In the genomic region with DNA sequence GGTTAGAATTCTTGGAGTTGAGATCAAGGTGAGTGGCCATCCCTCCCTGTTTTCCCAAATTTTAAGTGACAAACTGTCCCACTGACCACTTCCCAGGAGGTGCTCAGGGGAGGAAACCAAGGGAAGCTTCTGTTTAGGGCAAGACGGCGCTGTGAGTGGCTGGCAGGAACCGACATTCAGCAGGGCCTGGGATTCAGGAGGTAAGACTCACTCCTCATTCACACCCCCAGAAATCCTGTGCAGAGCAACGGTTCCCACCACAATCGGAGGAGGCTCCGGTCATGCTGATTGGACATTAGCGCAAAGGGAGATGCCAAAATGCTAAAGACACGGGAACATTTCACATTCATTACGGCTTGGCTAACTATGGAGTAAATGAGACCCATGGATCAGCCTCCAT, we compare ENCODE assay signal across 23 cellular contexts.
"Had no signal": no experiment of that assay in that cellular context is flagged by ENCODE, and none has a peak within 500 bp of the region (broad histone marks: within the 10 kb centered on the region; RNA-seq: fewer than 3 reads in every experiment).

No MANE protein-coding gene starts in this region.

- H3K4me3 ChIP-seq: K562 had no signal

- H3K9me3 Mint-ChIP-seq: IgD-negative memory B cell had no signal

- H3K36me3 Mint-ChIP-seq: IgD-negative memory B cell had no signal

- H3K9me2 ChIP-seq: SK-N-SH had no signal

- H3K27ac ChIP-seq: HL-60, KMS-11, RWPE1 had no signal

- H3K9me3 ChIP-seq: SK-N-SH had no signal

- H3K27ac Mint-ChIP-seq: IgD-negative memory B cell had no signal

- H3K9ac ChIP-seq: KMS-11, SK-N-SH had no signal

- ATAC-seq: K562 had no signal

- H3K4me2 ChIP-seq: KMS-11, SK-N-SH had no signal

- DNase-seq: MV-4-11, NCI-H1048, NCI-H1105 treated with DMSO at 0.1 percent for 48 hours, NCI-H1417 treated with DMSO at 0.1 percent for 48 hours, NCI-H146, NCI-H1694 treated with DMSO at 0.1 percent for 48 hours, NCI-H1930, NCI-H2081, NCI-H2107, NCI-H2171, NCI-H226, NCI-H446, NCI-H510A, NCI-H524 treated with DMSO at 0.1 percent for 48 hours, NCI-H69, NCI-H774, SHP77, SK-N-SH had no signal

- H3K4me3 Mint-ChIP-seq: IgD-negative memory B cell had no signal
